9 cellular contexts compared by ENCODE assay signal in the genomic region with DNA sequence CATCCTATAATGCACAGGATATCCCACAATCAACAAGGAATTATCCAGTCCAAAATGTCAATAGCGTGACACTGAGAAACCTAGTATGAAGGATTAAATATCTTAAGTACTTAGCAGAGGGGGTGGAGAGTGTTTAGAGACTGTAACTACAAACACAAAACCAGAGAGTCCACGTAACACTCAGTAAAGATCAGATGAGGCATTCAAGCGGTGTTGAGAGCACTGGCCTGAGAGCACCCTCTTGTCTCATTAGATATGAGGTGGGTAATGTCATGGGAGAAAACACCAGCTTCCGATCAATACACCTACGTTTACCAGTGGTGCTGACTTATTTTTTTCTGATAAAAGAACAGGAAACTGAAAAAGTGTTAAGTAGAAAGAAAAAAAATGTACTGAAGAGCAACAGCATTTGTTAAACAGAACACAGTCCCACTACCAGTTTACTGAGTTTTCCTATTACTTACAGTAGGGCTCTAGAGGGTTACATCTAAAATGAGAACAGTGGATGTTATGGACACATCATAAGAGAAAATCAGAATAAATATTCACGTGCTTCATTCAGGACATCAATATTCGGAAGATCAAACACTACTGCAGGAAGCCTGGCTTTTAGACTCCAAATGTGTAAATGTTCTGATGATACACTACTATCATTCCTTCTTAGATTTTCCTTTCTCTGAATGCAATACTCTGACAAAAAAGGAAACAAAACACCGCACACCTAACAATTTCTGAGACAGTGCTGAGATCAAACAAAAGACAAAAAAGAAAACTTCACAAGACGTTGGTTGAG. TPM values are rescaled to one million over a fixed set of nuclear protein-coding genes. Genes with fewer than 3 reads are reported as not detected.
DNase-seq lines count a peak whose midpoint lies in the region; ATAC-seq and TF ChIP-seq lines count a peak whose summit lies in the region.
"Had no signal": no experiment of that assay in that cellular context is flagged by ENCODE, and none has a peak within 500 bp of the region (broad histone marks: within the 10 kb centered on the region; RNA-seq: fewer than 3 reads in every experiment).

No MANE protein-coding gene starts in this region.

- no peak overlapping the region for H3K27ac ChIP-seq in HEK293 (ENCODE audit: extremely low read depth, low read depth, low read length)
- H3K27ac ChIP-seq in PC-3 (ENCODE audit: low read length) = no peak overlapping the region
- H3K27ac ChIP-seq in caudate nucleus (ENCODE audit: low read depth, low read length) = no peak overlapping the region
- no peak overlapping the region for H3K27ac ChIP-seq in adrenal gland

- no peak overlapping the region for H3K4me3 ChIP-seq in HEK293 (ENCODE audit: low read depth, low read length)
- no peak overlapping the region for H3K4me3 ChIP-seq in PC-3 (ENCODE audit: low read length)
- H3K4me3 ChIP-seq in adrenal gland = no peak overlapping the region

- CTCF ChIA-PET in HEK293 (lab: Yijun Ruan, JAX) (interaction anchor here (0.6 to 1.9 kb wide), 3 partner anchors 12 to 34 kb away, joined by 4 to 14 read pairs (median 7); no protein-coding TSS in a partner anchor), PC-3 (lab: Charles Lee) (no interaction called here)

- H3K36me3 ChIP-seq in HEK293 (ENCODE audit: control insufficient read depth in 2 of 2, insufficient read depth in 1 of 2, low read length in 2 of 2) (no peaks in the 10 kb centered on the region), PC-3 (ENCODE audit: low read depth, low read length) (no peaks in the 10 kb centered on the region), adrenal gland (replicated peaks in 1 of 2) (no peaks in the 10 kb centered on the region)

- peak overlapping the region; percentile 99; the same call in 1 of the 2 replicates for H3K4me2 ChIP-seq in PC-3 (ENCODE audit: low read length)

- no peak overlapping the region for H3K9ac ChIP-seq in PC-3 (ENCODE audit: low read length)

- no peaks in the 10 kb centered on the region for H3K9me3 ChIP-seq in HEK293 (ENCODE audit: control insufficient read depth, insufficient read depth, low read depth, low read length)
- H3K9me3 ChIP-seq in PC-3 (ENCODE audit: low read length) = no peaks in the 10 kb centered on the region
- no peaks in the 10 kb centered on the region for H3K9me3 ChIP-seq in adrenal gland (replicated peaks in 1 of 3)

- intact Hi-C loops in PC-3 (cut with micrococcal nuclease) = no loop called here
- intact Hi-C loops in adrenal gland (cut with DNase I) = no loop called here

- no peaks in the 10 kb centered on the region for H3F3A ChIP-seq in PC-3 (ENCODE audit: low read length, unreplicated experiment)

- no peaks in the 10 kb centered on the region for H3K79me2 ChIP-seq in PC-3 (ENCODE audit: low read length)

- no peak overlapping the region for H2AFZ ChIP-seq in PC-3 (ENCODE audit: low read length)

- TF ChIP-seq CTCF in HEK293 (tag by site-specific recombination; IDR thresholded peaks at IDR 0.05) (no peak), PC-3 (conservative IDR thresholded peaks at IDR 0.05; ENCODE audit: low read depth, low read length) (no peak), adrenal gland (IDR thresholded peaks at IDR 0.05) (no peak)

- no peaks in the 10 kb centered on the region for H3K9me2 ChIP-seq in PC-3 (replicated peaks; ENCODE audit: low read length)

- no peak for DNase-seq in PC-3
- DNase-seq in cerebellar cortex (ENCODE audit: low spot score) = peak; percentile 36
- DNase-seq in stimulated activated CD4-positive, alpha-beta T cell treated with anti-CD3 and anti-CD28 coated beads, Interleukin-4, amount 100 ng/mL, for 24 hours = peak; percentile 29
- no peak for DNase-seq in erythroblast (lab: John Stamatoyannopoulos, UW)
- DNase-seq in caudate nucleus (lab: John Stamatoyannopoulos, UW) = no peak
- DNase-seq in adrenal gland = no peak
- DNase-seq: activated gamma-delta T cell, NCI-H526 treated with DMSO at 0.1 percent for 48 hours had no signal

- BruUV-seq in PC-3 (replicated peaks; lab: Mats Ljungman, UMichigan) = no TSS peak

- no peak for ATAC-seq in PC-3

- H3K27me3 ChIP-seq in PC-3 (ENCODE audit: low read length) = no peaks in the 10 kb centered on the region
- H3K27me3 ChIP-seq in adrenal gland = no peaks in the 10 kb centered on the region

- H4K20me1 ChIP-seq in PC-3 (ENCODE audit: low read length) = no peaks in the 10 kb centered on the region

- WGBS in adrenal gland, 4 donors = 86 to 88% (median 87%) methylated on average over 9 of the region's 9 CpGs

- TF ChIP-seq POLR2A in erythroblast (IDR thresholded peaks at IDR 0.05; ENCODE audit: low read length) = no peak
- TF ChIP-seq POLR2A in adrenal gland (IDR thresholded peaks at IDR 0.05) = no peak

- POLR2A ChIA-PET in HEK293 (lab: Yijun Ruan, JAX) = no interaction called here
- POLR2A ChIA-PET in PC-3 (lab: Charles Lee; ENCODE audit: unreplicated experiment) = no interaction called here

- H3K4me1 ChIP-seq in HEK293 (ENCODE audit: control insufficient read depth, insufficient read depth, low read length) (peaks cover 17% of the 10 kb centered on the region), PC-3 (ENCODE audit: insufficient read depth, low read length) (peaks cover 12% of the 10 kb centered on the region; the same call in 1 of the 2 replicates), adrenal gland (replicated peaks in 1 of 2) (peaks cover 0 to 13% of the 10 kb centered on the region in 2 donors)

TF ChIP-seq in HEK293, 187 proteins besides CTCF, POLR2A, EP300 and RAD21 (continues in another document):
- no peak for TF ChIP-seq ZNF510 (tag by site-specific recombination; IDR thresholded peaks at IDR 0.05; ENCODE audit: insufficient replicate concordance)
- TF ChIP-seq ZSCAN16 (tag by site-specific recombination; IDR thresholded peaks at IDR 0.05) = peak; percentile 62; the same call in 1 of the 2 replicates
- TF ChIP-seq ZNF23 (tag by site-specific recombination; IDR thresholded peaks at IDR 0.05; ENCODE audit: borderline replicate concordance) = no peak
- TF ChIP-seq, protein P1, sequence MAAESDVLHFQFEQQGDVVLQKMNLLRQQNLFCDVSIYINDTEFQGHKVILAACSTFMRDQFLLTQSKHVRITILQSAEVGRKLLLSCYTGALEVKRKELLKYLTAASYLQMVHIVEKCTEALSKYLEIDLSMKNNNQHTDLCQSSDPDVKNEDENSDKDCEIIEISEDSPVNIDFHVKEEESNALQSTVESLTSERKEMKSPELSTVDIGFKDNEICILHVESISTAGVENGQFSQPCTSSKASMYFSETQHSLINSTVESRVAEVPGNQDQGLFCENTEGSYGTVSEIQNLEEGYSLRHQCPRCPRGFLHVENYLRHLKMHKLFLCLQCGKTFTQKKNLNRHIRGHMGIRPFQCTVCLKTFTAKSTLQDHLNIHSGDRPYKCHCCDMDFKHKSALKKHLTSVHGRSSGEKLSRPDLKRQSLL (tag by site-specific recombination; IDR thresholded peaks at IDR 0.05) = no peak
- 0 out of 2 replicates have a peak, but pooled peaks have one; percentile 16 for TF ChIP-seq ZNF660 (tag by site-specific recombination; IDR thresholded peaks at IDR 0.05)
- TF ChIP-seq ZNF791 (tag by site-specific recombination; IDR thresholded peaks at IDR 0.05) = no peak
- TF ChIP-seq YY2 (tag by site-specific recombination; IDR thresholded peaks at IDR 0.05) = no peak
- TF ChIP-seq ZNF157 (tag by site-specific recombination; IDR thresholded peaks at IDR 0.05) = no peak
- TF ChIP-seq ZBTB21 (tag by site-specific recombination; IDR thresholded peaks at IDR 0.05) = no peak
- TF ChIP-seq ZNF391 (tag by site-specific recombination; IDR thresholded peaks at IDR 0.05; ENCODE audit: borderline replicate concordance, low read depth) = no peak
- TF ChIP-seq, protein P2, sequence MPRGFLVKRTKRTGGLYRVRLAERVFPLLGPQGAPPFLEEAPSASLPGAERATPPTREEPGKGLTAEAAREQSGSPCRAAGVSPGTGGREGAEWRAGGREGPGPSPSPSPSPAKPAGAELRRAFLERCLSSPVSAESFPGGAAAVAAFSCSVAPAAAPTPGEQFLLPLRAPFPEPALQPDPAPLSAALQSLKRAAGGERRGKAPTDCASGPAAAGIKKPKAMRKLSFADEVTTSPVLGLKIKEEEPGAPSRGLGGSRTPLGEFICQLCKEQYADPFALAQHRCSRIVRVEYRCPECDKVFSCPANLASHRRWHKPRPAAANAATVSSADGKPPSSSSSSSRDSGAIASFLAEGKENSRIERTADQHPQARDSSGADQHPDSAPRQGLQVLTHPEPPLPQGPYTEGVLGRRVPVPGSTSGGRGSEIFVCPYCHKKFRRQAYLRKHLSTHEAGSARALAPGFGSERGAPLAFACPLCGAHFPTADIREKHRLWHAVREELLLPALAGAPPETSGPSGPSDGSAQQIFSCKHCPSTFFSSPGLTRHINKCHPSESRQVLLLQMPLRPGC (tag by site-specific recombination; IDR thresholded peaks at IDR 0.05) = no peak
- TF ChIP-seq, protein P3, sequence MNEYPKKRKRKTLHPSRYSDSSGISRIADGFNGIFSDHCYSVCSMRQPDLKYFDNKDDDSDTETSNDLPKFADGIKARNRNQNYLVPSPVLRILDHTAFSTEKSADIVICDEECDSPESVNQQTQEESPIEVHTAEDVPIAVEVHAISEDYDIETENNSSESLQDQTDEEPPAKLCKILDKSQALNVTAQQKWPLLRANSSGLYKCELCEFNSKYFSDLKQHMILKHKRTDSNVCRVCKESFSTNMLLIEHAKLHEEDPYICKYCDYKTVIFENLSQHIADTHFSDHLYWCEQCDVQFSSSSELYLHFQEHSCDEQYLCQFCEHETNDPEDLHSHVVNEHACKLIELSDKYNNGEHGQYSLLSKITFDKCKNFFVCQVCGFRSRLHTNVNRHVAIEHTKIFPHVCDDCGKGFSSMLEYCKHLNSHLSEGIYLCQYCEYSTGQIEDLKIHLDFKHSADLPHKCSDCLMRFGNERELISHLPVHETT (tag by site-specific recombination; IDR thresholded peaks at IDR 0.05) = no peak
- TF ChIP-seq OSR2 (tag by site-specific recombination; IDR thresholded peaks at IDR 0.05) = no peak; the same call in 1 of the 2 replicates
- no peak for TF ChIP-seq ZFP69B (tag by site-specific recombination; IDR thresholded peaks at IDR 0.05)
- no peak for TF ChIP-seq ZNF768 (tag by site-specific recombination; IDR thresholded peaks at IDR 0.05)
- no peak for TF ChIP-seq OVOL3 (tag by site-specific recombination; IDR thresholded peaks at IDR 0.05)
- no peak for TF ChIP-seq WT1 (tag by site-specific recombination; IDR thresholded peaks at IDR 0.05)
- no peak for TF ChIP-seq ZNF843 (tag by site-specific recombination; IDR thresholded peaks at IDR 0.05)
- TF ChIP-seq, protein P4, sequence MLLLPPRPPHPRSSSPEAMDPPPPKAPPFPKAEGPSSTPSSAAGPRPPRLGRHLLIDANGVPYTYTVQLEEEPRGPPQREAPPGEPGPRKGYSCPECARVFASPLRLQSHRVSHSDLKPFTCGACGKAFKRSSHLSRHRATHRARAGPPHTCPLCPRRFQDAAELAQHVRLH (tag by site-specific recombination; IDR thresholded peaks at IDR 0.05) = no peak
- no peak for TF ChIP-seq REPIN1 (tag by site-specific recombination; IDR thresholded peaks at IDR 0.05; ENCODE audit: low read depth)
- no peak for TF ChIP-seq ZNF184 (tag by site-specific recombination; IDR thresholded peaks at IDR 0.05)

RNA-seq across cellular contexts. Expression of a gene that starts 2.1 kb away (rescaled TPM):
- total RNA-seq in PC-3 (2014; rRNA removed) (1.2 and 4.4 TPM in 2 replicates), adrenal gland (1 to 10 TPM in 7 of 8 donors, under 1 TPM in 1; 0.91 to 3.0 (median 2.0) TPM)
- 1 to 10 TPM; 2.9 to 5.2 (median 3.1) TPM for polyA plus RNA-seq in adrenal gland

Comparison
In these comparisons a context has a peak if more than half of its experiments do, and no peak if none do; other contexts are left out.
1. DNase-seq: peak in cerebellar cortex (single experiment) and stimulated activated CD4-positive, alpha-beta T cell treated with anti-CD3 and anti-CD28 coated beads, Interleukin-4, amount 100 ng/mL, for 24 hours (single experiment); none in PC-3 (single experiment), erythroblast (0 of 2), caudate nucleus (0 of 61) and adrenal gland (0 of 7).